21 cellular contexts compared by ENCODE assay signal in genomic region chr10:48377751-48378585, GRCh38.
DNase-seq lines count a peak whose midpoint lies in the region; ATAC-seq and TF ChIP-seq lines count a peak whose summit lies in the region.
"Had no signal": no experiment of that assay in that cellular context is flagged by ENCODE, and none has a peak within 500 bp of the region (broad histone marks: within the 10 kb centered on the region; RNA-seq: fewer than 3 reads in every experiment).

No MANE protein-coding gene starts in this region.

- H3K4me3 ChIP-seq in GM23338 (no peak overlapping the region), parathyroid adenoma (ENCODE audit: low read depth, low read length) (no peak overlapping the region)
- H3K4me3 ChIP-seq: upper lobe of right lung had no signal

- DNase-seq in GM23338 (ENCODE audit: low spot score), result no peak
- DNase-seq in SK-MEL-5 (ENCODE audit: low read depth, low spot score), result peak; percentile 88
- DNase-seq in foreskin melanocyte, result peak; percentile 83
- DNase-seq in activated naive CD4-positive, alpha-beta T cell treated with Interleukin-2 at 50 U/mL for 16 hours, result no peak
- no peak for DNase-seq in NCI-H1092 treated with DMSO at 0.1 percent for 48 hours (lab: John Stamatoyannopoulos, UW)
- DNase-seq: activated CD4-positive, alpha-beta T cell treated with anti-CD3 and anti-CD28 coated beads, Interleukin-2, amount 10 ng/mL, durations not matched to agents 7 days and 5 days; activated CD8-positive, alpha-beta memory T cell treated with anti-CD3 and anti-CD28 coated beads, Interleukin-2, amount 10 ng/mL, durations not matched to agents 7 days and 5 days; DMS 273 treated with DMSO at 0.1 percent for 48 hours; left ventricle myocardium superior; NCI-H2081 treated with DMSO at 0.1 percent for 48 hours; NCI-H82; upper lobe of right lung had no signal

- H3K4me1 Mint-ChIP-seq in GM23338, result peaks cover 4% of the 10 kb centered on the region; the same call in 2 of the 3 replicates
- H3K4me1 Mint-ChIP-seq: activated CD4-positive, alpha-beta T cell treated with anti-CD3 and anti-CD28 coated beads, Interleukin-2, amount 10 ng/mL, durations not matched to agents 7 days and 5 days; activated CD8-positive, alpha-beta memory T cell treated with anti-CD3 and anti-CD28 coated beads, Interleukin-2, amount 10 ng/mL, durations not matched to agents 7 days and 5 days had no signal

- ATAC-seq in GM23338 (no peak), GM19035 (IDR thresholded peaks at IDR 0.05; ENCODE audit: unreplicated experiment) (no peak), HG03108 (IDR thresholded peaks at IDR 0.05; ENCODE audit: unreplicated experiment) (no peak)
- ATAC-seq: activated CD8-positive, alpha-beta memory T cell treated with anti-CD3 and anti-CD28 coated beads, Interleukin-2, amount 10 ng/mL, durations not matched to agents 7 days and 5 days; activated T-helper 17 cell treated with anti-CD3 and anti-CD28 coated beads, Interleukin-2, amount 50 U/mL, for 72 hours; esophagus mucosa; left ventricle myocardium superior had no signal

- H3K27ac Mint-ChIP-seq in GM23338, result peak overlapping the region; percentile 64; the same call in 1 of the 2 replicates
- H3K27ac Mint-ChIP-seq: activated CD4-positive, alpha-beta T cell treated with anti-CD3 and anti-CD28 coated beads, Interleukin-2, amount 10 ng/mL, durations not matched to agents 7 days and 5 days; activated CD8-positive, alpha-beta memory T cell treated with anti-CD3 and anti-CD28 coated beads, Interleukin-2, amount 10 ng/mL, durations not matched to agents 7 days and 5 days; activated naive CD8-positive, alpha-beta T cell; activated T-helper 17 cell treated with anti-CD3 and anti-CD28 coated beads, Interleukin-2, amount 50 U/mL, for 72 hours; T-helper 1 cell treated with Interleukin-12 subunit alpha and Interleukin-12 subunit beta and Interleukin-4 antibody, amounts not matched to agents 30 μg/mL and 1 μg/mL, for 36 hours had no signal

- no peaks in the 10 kb centered on the region; the same call in 1 of the 2 replicates for H3K9me2 ChIP-seq in GM23338 (ENCODE audit: insufficient read depth)

- in situ Hi-C loops in SK-MEL-5 (cut with HindIII; ENCODE audit: low pct_unique_long_range_greater_than_20kb, low sequenced_read_pairs), result no loop called here

- H4K20me1 ChIP-seq in GM23338 (replicated peaks; ENCODE audit: insufficient read depth), result no peaks in the 10 kb centered on the region

- TF ChIP-seq CTCF in GM23338 (conservative IDR thresholded peaks at IDR 0.05; ENCODE audit: low read depth in 2 of 2) (no peak), parathyroid adenoma (IDR thresholded peaks at IDR 0.05) (no peak)

- no peak overlapping the region for H3K27ac ChIP-seq in GM23338 (ENCODE audit: low read depth)
- H3K27ac ChIP-seq in parathyroid adenoma, result peak overlapping the region; percentile 20
- H3K27ac ChIP-seq: C4-2B, upper lobe of right lung had no signal

- H3K27me3 ChIP-seq in GM23338 (ENCODE audit: insufficient read depth) (no peaks in the 10 kb centered on the region), parathyroid adenoma (ENCODE audit: control insufficient read depth, insufficient read depth, low read length) (no peaks in the 10 kb centered on the region)
- H3K27me3 ChIP-seq: upper lobe of right lung had no signal

- no peaks in the 10 kb centered on the region for H3K36me3 ChIP-seq in GM23338 (ENCODE audit: insufficient read depth)
- H3K36me3 ChIP-seq in parathyroid adenoma (ENCODE audit: control insufficient read depth, insufficient read depth, low read length), result no peaks in the 10 kb centered on the region
- H3K36me3 ChIP-seq: upper lobe of right lung had no signal

- H3K79me2 ChIP-seq in GM23338 (replicated peaks; ENCODE audit: insufficient read depth) (peaks cover 29% of the 10 kb centered on the region), parathyroid adenoma (peaks cover 5% of the 10 kb centered on the region)

- H3K4me3 Mint-ChIP-seq in GM23338, result no peak overlapping the region
- H3K4me3 Mint-ChIP-seq: activated CD4-positive, alpha-beta T cell treated with anti-CD3 and anti-CD28 coated beads, Interleukin-2, amount 10 ng/mL, durations not matched to agents 7 days and 5 days; activated CD8-positive, alpha-beta memory T cell treated with anti-CD3 and anti-CD28 coated beads, Interleukin-2, amount 10 ng/mL, durations not matched to agents 7 days and 5 days; activated naive CD8-positive, alpha-beta T cell; activated T-helper 17 cell treated with anti-CD3 and anti-CD28 coated beads, Interleukin-2, amount 50 U/mL, for 72 hours; central memory CD8-positive, alpha-beta T cell; T-helper 1 cell treated with Interleukin-12 subunit alpha and Interleukin-12 subunit beta and Interleukin-4 antibody, amounts not matched to agents 30 μg/mL and 1 μg/mL, for 36 hours had no signal

- no peaks in the 10 kb centered on the region for H3K9me3 ChIP-seq in parathyroid adenoma (ENCODE audit: control insufficient read depth, low read length)

- peaks cover 2% of the 10 kb centered on the region for H3K27me3 Mint-ChIP-seq in GM23338 (ENCODE audit: insufficient read depth, low read depth, poor library complexity)
- H3K27me3 Mint-ChIP-seq: activated CD4-positive, alpha-beta T cell treated with anti-CD3 and anti-CD28 coated beads, Interleukin-2, amount 10 ng/mL, durations not matched to agents 7 days and 5 days; activated CD8-positive, alpha-beta memory T cell treated with anti-CD3 and anti-CD28 coated beads, Interleukin-2, amount 10 ng/mL, durations not matched to agents 7 days and 5 days; activated naive CD8-positive, alpha-beta T cell; activated T-helper 17 cell treated with anti-CD3 and anti-CD28 coated beads, Interleukin-2, amount 50 U/mL, for 72 hours; central memory CD8-positive, alpha-beta T cell had no signal

- no peak overlapping the region for H2AFZ ChIP-seq in GM23338
- no peak overlapping the region for H2AFZ ChIP-seq in parathyroid adenoma

- no peak overlapping the region for H3K4me2 ChIP-seq in GM23338
- no peak overlapping the region for H3K4me2 ChIP-seq in parathyroid adenoma (ENCODE audit: low read length)

- peaks cover under 1% of the 10 kb centered on the region; the same call in 1 of the 2 replicates for H3K4me1 ChIP-seq in GM23338 (ENCODE audit: insufficient read depth)
- peaks cover 4% of the 10 kb centered on the region for H3K4me1 ChIP-seq in parathyroid adenoma
- H3K4me1 ChIP-seq: upper lobe of right lung had no signal

- no peak overlapping the region for H3K9ac ChIP-seq in parathyroid adenoma

- peaks cover 16% of the 10 kb centered on the region; the same call in 2 of the 3 replicates for H3K9me3 Mint-ChIP-seq in GM23338

- H3K36me3 Mint-ChIP-seq in GM23338 (ENCODE audit: low read depth), result peaks cover 15% of the 10 kb centered on the region; the same call in 2 of the 3 replicates

- H3F3A ChIP-seq in GM23338 (replicated peaks; ENCODE audit: low read depth), result no peaks in the 10 kb centered on the region

Comparison
In these comparisons a context has a peak if more than half of its experiments do, and no peak if none do; other contexts are left out.
1. DNase-seq: peak in SK-MEL-5 (single experiment) and foreskin melanocyte (single experiment); none in GM23338 (single experiment), activated naive CD4-positive, alpha-beta T cell treated with Interleukin-2 at 50 U/mL for 16 hours (single experiment) and NCI-H1092 treated with DMSO at 0.1 percent for 48 hours (single experiment).